In the genomic region with DNA sequence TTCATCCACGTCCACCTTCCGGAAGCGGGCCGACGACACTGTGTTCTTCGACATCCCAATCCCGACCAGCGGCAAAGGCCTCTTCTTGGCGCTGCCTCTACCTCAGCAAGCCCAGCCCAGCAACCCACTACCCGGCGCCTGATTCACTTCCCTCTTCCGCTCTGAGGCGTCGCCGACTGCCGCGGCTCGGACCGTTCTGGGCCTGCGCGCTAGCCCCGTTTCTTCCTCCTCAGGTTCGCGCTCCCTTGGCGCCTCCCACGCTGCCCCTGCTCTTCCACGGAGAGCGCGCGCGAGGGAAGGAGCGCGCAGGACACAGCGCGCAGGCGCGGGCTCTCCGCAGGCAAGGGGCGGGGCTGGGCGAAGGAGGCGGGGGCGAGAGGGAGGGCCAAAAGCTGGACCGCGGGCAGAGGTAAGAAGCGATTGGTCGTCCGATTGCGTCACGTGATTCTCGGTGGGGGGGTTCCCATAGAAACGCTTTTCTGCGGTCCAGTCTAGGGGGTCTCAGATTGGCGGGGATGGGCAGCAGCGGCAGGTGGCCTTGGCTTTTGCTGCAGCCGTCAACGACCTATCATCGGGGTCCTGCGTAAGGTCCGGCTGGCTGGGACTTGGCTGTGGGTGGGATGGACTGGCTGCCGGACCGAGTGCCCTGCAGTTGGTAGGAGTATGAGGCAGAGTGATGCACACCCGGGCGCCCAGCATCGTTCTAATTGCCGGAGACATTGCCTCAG, we compare ENCODE assay signal across 8 cellular contexts. TPM values are rescaled to one million over a fixed set of nuclear protein-coding genes. Genes with fewer than 3 reads are reported as not detected.
DNase-seq lines count a peak whose midpoint lies in the region; ATAC-seq lines count a peak whose summit lies in the region.

A gene (minus strand): TSS at position 178 of the 728 bp plus-strand sequence. CDS start 124 bp downstream, at position 54.

- H3K9me3 Mint-ChIP-seq in CD4-positive, alpha-beta memory T cell, result peaks cover 0 to 3% (median 0%) of the 10 kb centered on the region in 8 donors

- peaks cover 26 to 54% (median 36%) of the 10 kb centered on the region in 4 donors for H3K4me1 Mint-ChIP-seq in CD4-positive, alpha-beta memory T cell

- DNase-seq in CD4-positive, alpha-beta memory T cell, result peak; percentile 94 to 95 (median 94)
- DNase-seq in HS-5 (ENCODE audit: low read depth), result peak; percentile 91
- DNase-seq in NK-92 treated with Interleukin-12 subunit alpha and Interleukin-12 subunit beta, amount 100 ng/mL, for 24 hours (lab: John Stamatoyannopoulos, UW), result peak; percentile 96
- DNase-seq in activated CD8-positive, alpha-beta memory T cell treated with anti-CD3 and anti-CD28 coated beads for 24 hours, result peak; percentile 99
- DNase-seq in effector CD8-positive, alpha-beta T cell (lab: John Stamatoyannopoulos, UW), result peak; percentile 96
- peak; percentile 99 for DNase-seq in lung microvascular endothelial cell (ENCODE audit: low read depth in 2 of 2)
- DNase-seq in stimulated activated CD4-positive, alpha-beta T cell treated with anti-CD3 and anti-CD28 coated beads, TNF-alpha, amount 100 ng/mL, for 48 hours (ENCODE audit: low read depth in 3 of 3), result peak; percentile 93 to 95 (median 93)

- peak within 1 kb of the TSS; percentile 72 to 88 for H3K4me3 ChIP-seq in CD4-positive, alpha-beta memory T cell (ENCODE audit: low read length in 2 of 2)

- peaks cover 9 to 28% of the 10 kb centered on the region in 2 donors for H3K36me3 Mint-ChIP-seq in CD4-positive, alpha-beta memory T cell

- H3K36me3 ChIP-seq in CD4-positive, alpha-beta memory T cell (ENCODE audit: insufficient read depth, low read length), result peaks cover 7% of the 10 kb centered on the region

- no peaks in the 10 kb centered on the region for H3K27me3 ChIP-seq in CD4-positive, alpha-beta memory T cell (ENCODE audit: insufficient read depth, low read length)

- CTCF ChIA-PET in CD4-positive, alpha-beta memory T cell (lab: Charles Lee; ENCODE audit: partially characterized antibody), result interaction anchor here (0.6 to 1.0 kb wide), 2 partner anchors 19 to 165 kb away, joined by 3 read pairs; no protein-coding TSS in a partner anchor

- H3K27ac ChIP-seq in CD4-positive, alpha-beta memory T cell (ENCODE audit: low read depth, low read length), result peak within 1 kb of the TSS; percentile 81

- H3K27ac Mint-ChIP-seq in CD4-positive, alpha-beta memory T cell, result peak within 1 kb of the TSS; percentile 92 to 100 (median 99)

- peaks cover 44% of the 10 kb centered on the region for H3K4me1 ChIP-seq in CD4-positive, alpha-beta memory T cell (ENCODE audit: insufficient read depth, low read length)

- intact Hi-C loops in CD4-positive, alpha-beta memory T cell (cut with micrococcal nuclease), result loop anchor here (1.0 to 10.0 kb wide), 8 partner anchors 19 to 1522 kb away; a partner anchor contains a TSS

- no peaks in the 10 kb centered on the region for H3K9me3 ChIP-seq in CD4-positive, alpha-beta memory T cell (ENCODE audit: control insufficient read depth in 1 of 2, low read length in 2 of 2)

- peak; percentile 87 for ATAC-seq in GM19467 (IDR thresholded peaks at IDR 0.05; ENCODE audit: unreplicated experiment)

- no peaks in the 10 kb centered on the region for H3K27me3 Mint-ChIP-seq in CD4-positive, alpha-beta memory T cell

- H3K4me3 Mint-ChIP-seq in CD4-positive, alpha-beta memory T cell, result peak within 1 kb of the TSS; percentile 100

- POLR2A ChIA-PET in CD4-positive, alpha-beta memory T cell (lab: Charles Lee; ENCODE audit: partially characterized antibody), result interaction anchor here (2.2 kb wide), 1 partner anchor 280 kb away, joined by 5 read pairs; no protein-coding TSS in a partner anchor

RNA-seq across cellular contexts. Expression of the gene that starts here (rescaled TPM):
- total RNA-seq in CD4-positive, alpha-beta memory T cell, result 100 to 1,000 TPM; 106 to 107 TPM
- 100 to 1,000 TPM; 391 to 696 TPM for polyA plus RNA-seq in CD4-positive, alpha-beta memory T cell
- 85.6 and 144 TPM in 2 replicates for total RNA-seq in lung microvascular endothelial cell

Comparison
In these comparisons a context has a peak if more than half of its experiments do, and no peak if none do; other contexts are left out.
1. Peak in every context shown above with its lines: DNase-seq, ATAC-seq, H3K4me3 ChIP-seq and H3K27ac ChIP-seq.